17 cellular contexts compared by ENCODE assay signal in genomic region chrX:39678914-39679313, GRCh38.
"Had no signal": no experiment of that assay in that cellular context is flagged by ENCODE, and none has a peak within 500 bp of the region (broad histone marks: within the 10 kb centered on the region; RNA-seq: fewer than 3 reads in every experiment).

No MANE protein-coding gene starts in this region.

- H3K4me1 Mint-ChIP-seq: activated naive CD8-positive, alpha-beta T cell treated with anti-CD3 and anti-CD28 coated beads, Interleukin-2, amount 50 U/mL, for 24 hours; activated T-helper 17 cell treated with anti-CD3 and anti-CD28 coated beads, Interleukin-2, amount 50 U/mL, for 72 hours had no signal

- ATAC-seq: activated CD4-positive, CD25-positive, alpha-beta regulatory T cell treated with anti-CD3 and anti-CD28 coated beads, Interleukin-2, amount 50 U/mL, for 24 hours; activated naive CD8-positive, alpha-beta T cell treated with anti-CD3 and anti-CD28 coated beads, Interleukin-2, amount 50 U/mL, for 24 hours; activated T-helper 17 cell treated with anti-CD3 and anti-CD28 coated beads, Interleukin-2, amount 50 U/mL, for 72 hours; gastrocnemius medialis had no signal

- H3K27me3 Mint-ChIP-seq: activated T-helper 17 cell treated with anti-CD3 and anti-CD28 coated beads, Interleukin-2, amount 50 U/mL, for 72 hours had no signal

- H3K4me3 Mint-ChIP-seq: activated naive CD4-positive, alpha-beta T cell treated with anti-CD3 and anti-CD28 coated beads for 36 hours; activated naive CD8-positive, alpha-beta T cell treated with anti-CD3 and anti-CD28 coated beads, Interleukin-2, amount 50 U/mL, for 24 hours; activated T-helper 17 cell treated with anti-CD3 and anti-CD28 coated beads, Interleukin-2, amount 50 U/mL, for 72 hours; endodermal cell; nephron had no signal

- H3K36me3 ChIP-seq: ascending aorta, breast epithelium, gastrocnemius medialis, prostate gland, upper lobe of left lung had no signal

- H3K4me3 ChIP-seq: ascending aorta, breast epithelium, gastrocnemius medialis, prostate gland, upper lobe of left lung had no signal

- H3K9me3 Mint-ChIP-seq: activated naive CD4-positive, alpha-beta T cell treated with anti-CD3 and anti-CD28 coated beads for 36 hours; activated naive CD8-positive, alpha-beta T cell treated with anti-CD3 and anti-CD28 coated beads, Interleukin-2, amount 50 U/mL, for 24 hours; activated T-helper 17 cell treated with anti-CD3 and anti-CD28 coated beads, Interleukin-2, amount 50 U/mL, for 72 hours had no signal

- H3K9me3 ChIP-seq: ascending aorta, gastrocnemius medialis, prostate gland had no signal

- H3K4me1 ChIP-seq: ascending aorta, breast epithelium, gastrocnemius medialis, prostate gland, upper lobe of left lung had no signal

- H3K27ac Mint-ChIP-seq: activated naive CD4-positive, alpha-beta T cell treated with anti-CD3 and anti-CD28 coated beads for 36 hours; activated naive CD8-positive, alpha-beta T cell treated with anti-CD3 and anti-CD28 coated beads, Interleukin-2, amount 50 U/mL, for 24 hours; activated T-helper 17 cell treated with anti-CD3 and anti-CD28 coated beads, Interleukin-2, amount 50 U/mL, for 72 hours; endodermal cell had no signal

- DNase-seq: activated naive CD4-positive, alpha-beta T cell treated with anti-CD3 and anti-CD28 coated beads for 36 hours; activated naive CD8-positive, alpha-beta T cell treated with anti-CD3 and anti-CD28 coated beads, Interleukin-2, amount 50 U/mL, for 24 hours; endodermal cell; gastrocnemius medialis; mesendoderm; small intestine; stimulated activated CD4-positive, alpha-beta T cell treated with anti-CD3 and anti-CD28 coated beads, Interleukin-4, amount 100 ng/mL, for 24 hours; stimulated activated naive CD4-positive, alpha-beta T cell; T-helper 1 cell; T1000 had no signal

- H3K27me3 ChIP-seq: ascending aorta, gastrocnemius medialis, upper lobe of left lung had no signal

- H3K27ac ChIP-seq: ascending aorta, breast epithelium, gastrocnemius medialis, prostate gland, upper lobe of left lung had no signal
